ENCODE assay signal across 1 cellular context in the genomic region with DNA sequence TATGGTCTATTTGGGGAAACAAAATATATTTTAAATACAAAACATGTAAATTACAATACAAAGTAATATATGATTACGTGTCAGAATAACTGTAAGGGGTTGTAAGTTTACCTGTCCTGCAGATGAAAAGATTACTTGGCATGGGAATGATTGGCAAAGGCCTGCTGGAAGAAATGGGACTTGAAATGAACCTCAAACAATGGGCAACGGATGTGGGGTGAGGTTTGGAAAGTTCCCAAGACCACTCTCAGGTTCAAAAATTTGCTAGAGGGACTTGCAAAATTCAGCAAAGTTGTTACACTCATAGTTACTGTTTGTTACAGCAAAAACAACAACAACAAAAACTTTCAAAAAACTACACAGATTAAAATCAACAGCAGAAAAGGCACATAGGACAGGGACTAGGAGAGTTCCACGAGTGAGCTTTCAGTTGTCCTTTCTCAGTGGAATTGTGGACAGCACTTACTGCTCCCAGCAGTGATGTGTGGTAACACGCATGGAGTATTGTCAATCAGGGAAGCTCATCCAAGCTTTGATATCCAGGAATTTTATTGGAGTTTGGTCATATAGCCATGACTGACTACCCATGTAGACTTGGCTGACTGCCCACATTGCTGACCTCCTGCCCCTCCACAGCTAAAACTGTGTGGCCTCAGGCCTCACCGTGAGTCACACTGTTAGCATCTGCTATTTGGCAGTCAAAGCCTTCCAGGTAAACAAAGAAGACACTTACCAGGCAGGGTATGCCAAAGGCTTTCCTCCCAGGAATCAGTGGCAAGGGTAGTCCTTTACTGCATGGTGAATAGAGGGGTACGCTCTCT.
A peak's percentile ranks its signal among the peaks of the same experiment; 100 is the strongest.
TF ChIP-seq lines count a peak whose summit lies in the region.

No MANE protein-coding gene starts in this region.

TF ChIP-seq in K562, 482 proteins besides CTCF, POLR2A, EP300 and RAD21 (continued from another document):
- 0 out of 2 replicates have a peak, but pooled peaks have one; percentile 10 for TF ChIP-seq TEAD4 (IDR thresholded peaks at IDR 0.05; ENCODE audit: low read length)
- no peak for TF ChIP-seq TEAD4 (CRISPR knock-in tag; IDR thresholded peaks at IDR 0.05; ENCODE audit: borderline replicate concordance)
- TF ChIP-seq DPF2 (IDR thresholded peaks at IDR 0.05) = peak; percentile 45; the same call in 1 of the 2 replicates
- peak; percentile 51; the same call in 1 of the 2 replicates for TF ChIP-seq JUND (IDR thresholded peaks at IDR 0.05; ENCODE audit: borderline replicate concordance, low read depth, low read length)
- TF ChIP-seq JUND (tag; IDR thresholded peaks at IDR 0.05; ENCODE audit: borderline replicate concordance, low read depth, low read length) = peak; percentile 35; the same call in 1 of the 3 replicates
- TF ChIP-seq YBX1 (IDR thresholded peaks at IDR 0.05) = no peak
- no peak for TF ChIP-seq NR3C1 (CRISPR knock-in tag; IDR thresholded peaks at IDR 0.05)
- peak; percentile 56 for TF ChIP-seq FOSL1 (tag; conservative IDR thresholded peaks at IDR 0.05)
- TF ChIP-seq ATF3 (IDR thresholded peaks at IDR 0.05) = peak; percentile 42; the same call in 1 of the 2 replicates
- TF ChIP-seq ATF3 (CRISPR knock-in tag; conservative IDR thresholded peaks at IDR 0.05) = no peak
- no peak for TF ChIP-seq ETV6 (IDR thresholded peaks at IDR 0.05; ENCODE audit: borderline replicate concordance in 1 of 2, low read depth in 2 of 2, low read length in 1 of 2)
- TF ChIP-seq ETV6 (CRISPR knock-in tag; IDR thresholded peaks at IDR 0.05; ENCODE audit: borderline replicate concordance) = no peak
- peak; percentile 91 for TF ChIP-seq NFIC (IDR thresholded peaks at IDR 0.05)
- TF ChIP-seq, protein P1, sequence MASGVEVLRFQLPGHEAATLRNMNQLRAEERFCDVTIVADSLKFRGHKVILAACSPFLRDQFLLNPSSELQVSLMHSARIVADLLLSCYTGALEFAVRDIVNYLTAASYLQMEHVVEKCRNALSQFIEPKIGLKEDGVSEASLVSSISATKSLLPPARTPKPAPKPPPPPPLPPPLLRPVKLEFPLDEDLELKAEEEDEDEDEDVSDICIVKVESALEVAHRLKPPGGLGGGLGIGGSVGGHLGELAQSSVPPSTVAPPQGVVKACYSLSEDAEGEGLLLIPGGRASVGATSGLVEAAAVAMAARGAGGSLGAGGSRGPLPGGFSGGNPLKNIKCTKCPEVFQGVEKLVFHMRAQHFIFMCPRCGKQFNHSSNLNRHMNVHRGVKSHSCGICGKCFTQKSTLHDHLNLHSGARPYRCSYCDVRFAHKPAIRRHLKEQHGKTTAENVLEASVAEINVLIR (CRISPR knock-in tag; IDR thresholded peaks at IDR 0.05) = no peak
- TF ChIP-seq HDAC1 (IDR thresholded peaks at IDR 0.05) = 0 out of 4 replicates have a peak, but pooled peaks of 1 of the 2 experiments have one; percentile 7
- TF ChIP-seq FOXA3 (CRISPR knock-in tag; conservative IDR thresholded peaks at IDR 0.05 in 1 of 2, IDR thresholded peaks at IDR 0.05 in 1 of 2) = peak in 1 of 2 experiments; percentile 84; a peak in 2 of 4 replicates
- TF ChIP-seq FOXJ2 (tag; IDR thresholded peaks at IDR 0.05) = no peak
- 0 out of 2 replicates have a peak, but pooled peaks have one; percentile 31 for TF ChIP-seq CTBP1 (IDR thresholded peaks at IDR 0.05; ENCODE audit: borderline replicate concordance)
- peak; percentile 32; the same call in 1 of the 2 replicates for TF ChIP-seq ARID1B (IDR thresholded peaks at IDR 0.05)
